14 cellular contexts compared by ENCODE assay signal in genomic region chr4:108359936-108360681, GRCh38.
DNase-seq lines count a peak whose midpoint lies in the region; ATAC-seq, FAIRE-seq and TF ChIP-seq lines count a peak whose summit lies in the region.
"Had no signal": no experiment of that assay in that cellular context is flagged by ENCODE, and none has a peak within 500 bp of the region (broad histone marks: within the 10 kb centered on the region; RNA-seq: fewer than 3 reads in every experiment).

No MANE protein-coding gene starts in this region.

- no peak overlapping the region for H2AFZ ChIP-seq in DND-41 (ENCODE audit: low read depth, low read length)

- peak overlapping the region in 1 of 2 experiments; percentile 27; a peak in 1 of 4 replicates for H3K4me3 ChIP-seq in DND-41 (ENCODE audit: low read depth in 1 of 2, low read length in 2 of 2)
- H3K4me3 ChIP-seq: right lobe of liver had no signal

- H3K27ac ChIP-seq in DND-41 (ENCODE audit: low read length), result peak overlapping the region; percentile 98
- H3K27ac ChIP-seq in KOPT-K1 (ENCODE audit: low read depth, low read length, poor library complexity, severe bottlenecking), result peak overlapping the region; percentile 99
- H3K27ac ChIP-seq: right lobe of liver had no signal

- no peaks in the 10 kb centered on the region for H3K27me3 ChIP-seq in DND-41 (ENCODE audit: insufficient read depth, low read length, poor library complexity)
- H3K27me3 ChIP-seq: right lobe of liver had no signal

- peak; percentile 96 for DNase-seq in DND-41
- peak in 1 of 10 donors; percentile 21 for DNase-seq in naive thymus-derived CD8-positive, alpha-beta T cell
- no peak for DNase-seq in D721Med (ENCODE audit: insufficient read length, low spot score)
- no peak for DNase-seq in stimulated activated CD8-positive, alpha-beta memory T cell treated with anti-CD3 and anti-CD28 coated beads, Interleukin-4, amount 100 ng/mL, for 48 hours
- DNase-seq: caudate nucleus, left colon, NCI-H146, NCI-H774, right lobe of liver, SHP77 treated with DMSO at 0.1 percent for 48 hours had no signal

- POLR2A ChIA-PET in naive thymus-derived CD8-positive, alpha-beta T cell (lab: Charles Lee), result interaction anchor here (0.5 to 2.3 kb wide), 8 partner anchors 9 to 379 kb away, joined by 3 to 9 read pairs (median 4); no protein-coding TSS in a partner anchor

- H3K9me3 ChIP-seq in DND-41 (ENCODE audit: insufficient read depth, low read length, severe bottlenecking) (no peaks in the 10 kb centered on the region), KOPT-K1 (ENCODE audit: insufficient read depth, low read length, poor library complexity, severe bottlenecking) (no peaks in the 10 kb centered on the region)
- H3K9me3 ChIP-seq: right lobe of liver had no signal

- H3K4me3 Mint-ChIP-seq in activated T-helper 17 cell treated with anti-CD3 and anti-CD28 coated beads, Interleukin-2, amount 50 U/mL, for 72 hours, result peak overlapping the region; percentile 30
- peak overlapping the region; percentile 1 to 78 (median 58) for H3K4me3 Mint-ChIP-seq in naive thymus-derived CD8-positive, alpha-beta T cell
- H3K4me3 Mint-ChIP-seq: IgD-negative memory B cell had no signal

- peak overlapping the region; percentile 47 for H3K4me2 ChIP-seq in DND-41 (ENCODE audit: insufficient read depth, low read length)

- peaks cover 14% of the 10 kb centered on the region for H3K79me2 ChIP-seq in DND-41 (ENCODE audit: insufficient read depth, low read length)

- peaks cover 91% of the 10 kb centered on the region for H3K4me1 ChIP-seq in DND-41 (ENCODE audit: insufficient read depth, low read length)
- H3K4me1 ChIP-seq: right lobe of liver had no signal

- H4K20me1 ChIP-seq in DND-41 (ENCODE audit: insufficient read depth, low read length), result no peaks in the 10 kb centered on the region

- H3K9me3 Mint-ChIP-seq in activated T-helper 17 cell treated with anti-CD3 and anti-CD28 coated beads, Interleukin-2, amount 50 U/mL, for 72 hours, result no peaks in the 10 kb centered on the region
- H3K9me3 Mint-ChIP-seq in naive thymus-derived CD8-positive, alpha-beta T cell, result no peaks in the 10 kb centered on the region

- H3K36me3 ChIP-seq in DND-41 (ENCODE audit: insufficient read depth, low read length) (no peaks in the 10 kb centered on the region), KOPT-K1 (ENCODE audit: insufficient read depth, low read length) (no peaks in the 10 kb centered on the region)
- H3K36me3 ChIP-seq: right lobe of liver had no signal

- peaks cover 41% of the 10 kb centered on the region for H3K4me1 Mint-ChIP-seq in activated T-helper 17 cell treated with anti-CD3 and anti-CD28 coated beads, Interleukin-2, amount 50 U/mL, for 72 hours
- peaks cover 38 to 77% (median 65%) of the 10 kb centered on the region in 4 donors for H3K4me1 Mint-ChIP-seq in naive thymus-derived CD8-positive, alpha-beta T cell
- H3K4me1 Mint-ChIP-seq: IgD-negative memory B cell had no signal

- H3K27me3 Mint-ChIP-seq in activated T-helper 17 cell treated with anti-CD3 and anti-CD28 coated beads, Interleukin-2, amount 50 U/mL, for 72 hours, result no peaks in the 10 kb centered on the region
- peaks cover 0 to 2% (median 0%) of the 10 kb centered on the region in 5 donors for H3K27me3 Mint-ChIP-seq in naive thymus-derived CD8-positive, alpha-beta T cell

- TF ChIP-seq CTCF in DND-41 (IDR thresholded peaks at IDR 0.05; ENCODE audit: borderline replicate concordance, extremely low read depth, low read length, poor library complexity, severe bottlenecking) (peak; percentile 72), D721Med (IDR thresholded peaks at IDR 0.05; ENCODE audit: insufficient read depth, missing control alignments) (no peak)

- ATAC-seq in DND-41 (ENCODE audit: insufficient read depth, low read depth) (peak; percentile 68), GM21723 (IDR thresholded peaks at IDR 0.05; ENCODE audit: unreplicated experiment) (no peak)
- ATAC-seq in activated T-helper 17 cell treated with anti-CD3 and anti-CD28 coated beads, Interleukin-2, amount 50 U/mL, for 72 hours (replicated peaks), result no peak
- ATAC-seq in naive thymus-derived CD8-positive, alpha-beta T cell, result no peak
- ATAC-seq: left colon, right lobe of liver had no signal

- FAIRE-seq in D721Med (lab: Jason Lieb, UNC), result no peak

- H3K9ac ChIP-seq in DND-41 (ENCODE audit: low read depth, low read length), result peak overlapping the region; percentile 68

- H3K36me3 Mint-ChIP-seq in activated T-helper 17 cell treated with anti-CD3 and anti-CD28 coated beads, Interleukin-2, amount 50 U/mL, for 72 hours (ENCODE audit: low read depth), result no peaks in the 10 kb centered on the region
- no peaks in the 10 kb centered on the region for H3K36me3 Mint-ChIP-seq in naive thymus-derived CD8-positive, alpha-beta T cell

- H3K27ac Mint-ChIP-seq in activated T-helper 17 cell treated with anti-CD3 and anti-CD28 coated beads, Interleukin-2, amount 50 U/mL, for 72 hours, result peak overlapping the region; percentile 49
- peak overlapping the region; percentile 58 to 93 (median 83) for H3K27ac Mint-ChIP-seq in naive thymus-derived CD8-positive, alpha-beta T cell
- H3K27ac Mint-ChIP-seq: IgD-negative memory B cell had no signal
